ENCODE assay signal across 21 cellular contexts in genomic region chr10:3802526-3803002, GRCh38. TPM values are rescaled to one million over a fixed set of nuclear protein-coding genes. Genes with fewer than 3 reads are reported as not detected.
DNase-seq lines count a peak whose midpoint lies in the region; ATAC-seq and TF ChIP-seq lines count a peak whose summit lies in the region.
"Had no signal": no experiment of that assay in that cellular context is flagged by ENCODE, and none has a peak within 500 bp of the region (broad histone marks: within the 10 kb centered on the region; RNA-seq: fewer than 3 reads in every experiment).

No MANE protein-coding gene starts in this region.

- peak overlapping the region in 5 of 11 experiments; percentile 87 to 98 (median 92); a peak in 5 of 22 replicates for H3K9ac ChIP-seq in BLaER1 treated with 17β-estradiol and CSF1 and Interleukin-3, amounts not matched to agents 10 nM and 100 nM
- H3K9ac ChIP-seq in mucosa of stomach (ENCODE audit: low read length) = peak overlapping the region; percentile 20

- ATAC-seq in activated CD4-positive, CD25-positive, alpha-beta regulatory T cell treated with anti-CD3 and anti-CD28 coated beads, Interleukin-2, amount 50 U/mL, for 24 hours = no peak
- ATAC-seq: naive thymus-derived CD4-positive, alpha-beta T cell; SK-N-SH treated with all-trans-retinoic acid at 6 μM for 48 hours; stimulated activated effector memory CD8-positive, alpha-beta T cell treated with anti-CD3 and anti-CD28 coated beads, Interleukin-12 subunit alpha, Interleukin-12 subunit beta, amount 100 ng/mL, for 72 hours had no signal

- peak overlapping the region; percentile 94 to 100 (median 97); a peak in 20 of 22 replicates for H3K27ac ChIP-seq in BLaER1 treated with 17β-estradiol and CSF1 and Interleukin-3, amounts not matched to agents 10 nM and 100 nM
- peak overlapping the region; percentile 99 for H3K27ac ChIP-seq in effector memory CD4-positive, alpha-beta T cell (ENCODE audit: insufficient read depth, low read length, poor library complexity, severe bottlenecking)
- H3K27ac ChIP-seq: C4-2B, cardiac muscle cell had no signal

- H3K4me3 Mint-ChIP-seq in activated naive CD4-positive, alpha-beta T cell treated with anti-CD3 and anti-CD28 coated beads, Interleukin-2, amount 10 ng/mL, durations not matched to agents 7 days and 5 days = no peak overlapping the region
- H3K4me3 Mint-ChIP-seq: stimulated activated effector memory CD8-positive, alpha-beta T cell treated with anti-CD3 and anti-CD28 coated beads, Interleukin-12 subunit alpha, Interleukin-12 subunit beta, amount 100 ng/mL, for 72 hours had no signal

- no peak overlapping the region for H3K4me3 ChIP-seq in BLaER1 treated with 17β-estradiol and CSF1 and Interleukin-3, amounts not matched to agents 10 nM and 100 nM
- no peak overlapping the region for H3K4me3 ChIP-seq in effector memory CD4-positive, alpha-beta T cell (ENCODE audit: insufficient read depth, low read depth, low read length, poor library complexity, severe bottlenecking)
- no peak overlapping the region for H3K4me3 ChIP-seq in mucosa of stomach (ENCODE audit: low read length)
- H3K4me3 ChIP-seq: cardiac muscle cell, spleen, uterus had no signal

- H3K27me3 ChIP-seq in BLaER1 treated with 17β-estradiol and CSF1 and Interleukin-3, amounts not matched to agents 10 nM and 100 nM = no peaks in the 10 kb centered on the region
- no peaks in the 10 kb centered on the region for H3K27me3 ChIP-seq in effector memory CD4-positive, alpha-beta T cell (replicated peaks; ENCODE audit: control insufficient read depth, insufficient read depth, low read length, poor library complexity, severe bottlenecking)
- no peaks in the 10 kb centered on the region for H3K27me3 ChIP-seq in mucosa of stomach (ENCODE audit: control insufficient read depth, insufficient read depth, low read length)
- H3K27me3 ChIP-seq: cardiac muscle cell, spleen, uterus had no signal

- peaks cover 49 to 56% (median 51%) of the 10 kb centered on the region in 10 experiments for H3K4me1 ChIP-seq in BLaER1 treated with 17β-estradiol and CSF1 and Interleukin-3, amounts not matched to agents 10 nM and 100 nM
- peaks cover 56% of the 10 kb centered on the region for H3K4me1 ChIP-seq in effector memory CD4-positive, alpha-beta T cell (ENCODE audit: control insufficient read depth, insufficient read depth, low read length, poor library complexity, severe bottlenecking)
- H3K4me1 ChIP-seq in mucosa of stomach (ENCODE audit: control insufficient read depth, insufficient read depth, low read length) = peaks cover 49% of the 10 kb centered on the region

- no peaks in the 10 kb centered on the region for H3K27me3 Mint-ChIP-seq in activated naive CD4-positive, alpha-beta T cell treated with anti-CD3 and anti-CD28 coated beads, Interleukin-2, amount 10 ng/mL, durations not matched to agents 7 days and 5 days
- H3K27me3 Mint-ChIP-seq: activated naive CD4-positive, alpha-beta T cell treated with anti-CD3 and anti-CD28 coated beads, Interleukin-2, amount 50 U/mL, for 24 hours; naive thymus-derived CD4-positive, alpha-beta T cell had no signal

- DNase-seq in HEK293T (ENCODE audit: extremely low spot score) = no peak
- DNase-seq in effector memory CD4-positive, alpha-beta T cell = no peak
- DNase-seq in H4 (ENCODE audit: low spot score) = no peak
- DNase-seq in activated naive CD4-positive, alpha-beta T cell treated with anti-CD3 and anti-CD28 coated beads, Interleukin-2, amount 10 ng/mL, durations not matched to agents 7 days and 5 days = no peak
- DNase-seq in DMS53 (lab: John Stamatoyannopoulos, UW) = no peak
- DNase-seq: Kasumi-1; naive thymus-derived CD4-positive, alpha-beta T cell; NCI-H1694; NCI-H69; nucleus accumbens; spleen; stimulated activated CD4-positive, alpha-beta T cell treated with anti-CD3 and anti-CD28 coated beads, Interleukin-2, amount 100 ng/mL, for 48 hours; uterus had no signal

- H3K27ac Mint-ChIP-seq in activated naive CD4-positive, alpha-beta T cell treated with anti-CD3 and anti-CD28 coated beads, Interleukin-2, amount 10 ng/mL, durations not matched to agents 7 days and 5 days = no peak overlapping the region
- H3K27ac Mint-ChIP-seq: stimulated activated effector memory CD8-positive, alpha-beta T cell treated with anti-CD3 and anti-CD28 coated beads, Interleukin-12 subunit alpha, Interleukin-12 subunit beta, amount 100 ng/mL, for 72 hours had no signal

- H3K9me3 Mint-ChIP-seq in activated naive CD4-positive, alpha-beta T cell treated with anti-CD3 and anti-CD28 coated beads, Interleukin-2, amount 10 ng/mL, durations not matched to agents 7 days and 5 days = peaks cover 4% of the 10 kb centered on the region
- H3K9me3 Mint-ChIP-seq: activated naive CD4-positive, alpha-beta T cell treated with anti-CD3 and anti-CD28 coated beads, Interleukin-2, amount 50 U/mL, for 24 hours; stimulated activated effector memory CD8-positive, alpha-beta T cell treated with anti-CD3 and anti-CD28 coated beads, Interleukin-12 subunit alpha, Interleukin-12 subunit beta, amount 100 ng/mL, for 72 hours had no signal

- no peaks in the 10 kb centered on the region for H4K20me1 ChIP-seq in BLaER1 treated with 17β-estradiol and CSF1 and Interleukin-3, amounts not matched to agents 10 nM and 100 nM

- peaks cover 0 to 7% (median 0%) of the 10 kb centered on the region in 11 experiments; a peak in 5 of 22 replicates for H3K9me3 ChIP-seq in BLaER1 treated with 17β-estradiol and CSF1 and Interleukin-3, amounts not matched to agents 10 nM and 100 nM (replicated peaks in 1 of 11)
- H3K9me3 ChIP-seq in effector memory CD4-positive, alpha-beta T cell (ENCODE audit: control insufficient read depth, low read length) = no peaks in the 10 kb centered on the region
- H3K9me3 ChIP-seq in mucosa of stomach (ENCODE audit: control insufficient read depth, low read length) = no peaks in the 10 kb centered on the region
- H3K9me3 ChIP-seq: spleen, uterus had no signal

- POLR2A ChIA-PET in HEK293T (lab: Yijun Ruan, JAX) = interaction anchor here (3.2 kb wide), 1 partner anchor 17 kb away, joined by 24 read pairs; the partner anchor contains the start of gene KLF6

- CTCF ChIA-PET in HEK293T (lab: Yijun Ruan, JAX) = no interaction called here
- CTCF ChIA-PET in activated naive CD4-positive, alpha-beta T cell treated with anti-CD3 and anti-CD28 coated beads, Interleukin-2, amount 10 ng/mL, durations not matched to agents 7 days and 5 days (lab: Charles Lee) = no interaction called here

- no peaks in the 10 kb centered on the region for H3K36me3 ChIP-seq in BLaER1 treated with 17β-estradiol and CSF1 and Interleukin-3, amounts not matched to agents 10 nM and 100 nM
- no peaks in the 10 kb centered on the region for H3K36me3 ChIP-seq in effector memory CD4-positive, alpha-beta T cell (ENCODE audit: control insufficient read depth, insufficient read depth, low read length)
- H3K36me3 ChIP-seq in mucosa of stomach (ENCODE audit: control insufficient read depth, insufficient read depth, low read length) = no peaks in the 10 kb centered on the region
- H3K36me3 ChIP-seq: cardiac muscle cell, spleen, uterus had no signal

- peaks cover 8% of the 10 kb centered on the region for H3K36me3 Mint-ChIP-seq in activated naive CD4-positive, alpha-beta T cell treated with anti-CD3 and anti-CD28 coated beads, Interleukin-2, amount 10 ng/mL, durations not matched to agents 7 days and 5 days
- H3K36me3 Mint-ChIP-seq: activated naive CD4-positive, alpha-beta T cell treated with anti-CD3 and anti-CD28 coated beads, Interleukin-2, amount 50 U/mL, for 24 hours had no signal

- H3K4me1 Mint-ChIP-seq in activated naive CD4-positive, alpha-beta T cell treated with anti-CD3 and anti-CD28 coated beads, Interleukin-2, amount 10 ng/mL, durations not matched to agents 7 days and 5 days = peaks cover 63% of the 10 kb centered on the region

- peak overlapping the region; percentile 53 to 95 (median 90) for H3K4me2 ChIP-seq in BLaER1 treated with 17β-estradiol and CSF1 and Interleukin-3, amounts not matched to agents 10 nM and 100 nM

TF ChIP-seq in HEK293T, 16 proteins besides CTCF, POLR2A, EP300 and RAD21:
- TF ChIP-seq SUZ12 (IDR thresholded peaks at IDR 0.05) = no peak
- no peak for TF ChIP-seq NFRKB (IDR thresholded peaks at IDR 0.05)
- TF ChIP-seq TARDBP (IDR thresholded peaks at IDR 0.05) = no peak
- TF ChIP-seq CTBP1 (IDR thresholded peaks at IDR 0.05; ENCODE audit: borderline replicate concordance) = 0 out of 2 replicates have a peak, but pooled peaks have one; percentile 29
- TF ChIP-seq ELF4 (IDR thresholded peaks at IDR 0.05) = no peak

RNA-seq across cellular contexts. Expression of gene KLF6, which starts 17.6 kb away (rescaled TPM):
- 2.9 and 3.9 TPM in 2 replicates for total RNA-seq in H4 (2014; rRNA removed; shearing (Covaris generic))
